ENCODE assay signal across 9 cellular contexts in the genomic region with DNA sequence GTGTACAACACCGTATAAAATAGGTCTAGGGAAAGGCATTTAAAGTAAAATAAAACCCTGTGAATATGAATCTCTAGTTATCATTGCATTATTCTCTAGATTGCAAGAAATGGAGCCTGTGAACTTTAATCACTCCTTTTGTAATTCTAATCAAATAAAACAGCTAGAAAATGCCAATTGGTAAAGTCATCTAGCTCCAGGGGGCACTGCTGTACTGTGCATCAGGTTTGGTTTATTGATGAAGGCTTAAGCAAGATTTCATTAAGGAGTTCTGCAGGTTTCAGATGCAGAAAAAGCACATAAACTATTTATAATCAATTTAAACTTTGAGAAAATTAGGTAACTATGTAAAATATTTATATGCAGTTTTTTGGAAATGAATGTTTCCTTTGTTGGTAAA.
A peak's percentile ranks its signal among the peaks of the same experiment; 100 is the strongest.
DNase-seq lines count a peak whose midpoint lies in the region; ATAC-seq and TF ChIP-seq lines count a peak whose summit lies in the region.
"Had no signal": no experiment of that assay in that cellular context is flagged by ENCODE, and none has a peak within 500 bp of the region (broad histone marks: within the 10 kb centered on the region; RNA-seq: fewer than 3 reads in every experiment).

No MANE protein-coding gene starts in this region.

- peak; percentile 14 for DNase-seq in activated CD8-positive, alpha-beta T cell treated with anti-CD3 and anti-CD28 coated beads for 36 hours
- DNase-seq in activated CD8-positive, alpha-beta T cell treated with anti-CD3 and anti-CD28 coated beads, Interleukin-2, amount 10 ng/mL, durations not matched to agents 7 days and 5 days = no peak
- DNase-seq in NCI-H748 treated with DMSO at 0.1 percent for 48 hours (lab: John Stamatoyannopoulos, UW) (peak; percentile 59), fibroblast of gingiva (ENCODE audit: low read depth) (peak; percentile 21), superior temporal gyrus (ENCODE audit: extremely low spot score) (peak; percentile 78), AG08395 (ENCODE audit: low spot score) (no peak)
- DNase-seq: DND-41 had no signal

- no peak overlapping the region for H3K4me3 Mint-ChIP-seq in activated CD8-positive, alpha-beta T cell treated with anti-CD3 and anti-CD28 coated beads for 36 hours
- H3K4me3 Mint-ChIP-seq in activated CD8-positive, alpha-beta T cell treated with anti-CD3 and anti-CD28 coated beads, Interleukin-2, amount 10 ng/mL, durations not matched to agents 7 days and 5 days = no peak overlapping the region

- H3K27ac Mint-ChIP-seq in activated CD8-positive, alpha-beta T cell treated with anti-CD3 and anti-CD28 coated beads for 36 hours = no peak overlapping the region
- H3K27ac Mint-ChIP-seq in activated CD8-positive, alpha-beta T cell treated with anti-CD3 and anti-CD28 coated beads, Interleukin-2, amount 10 ng/mL, durations not matched to agents 7 days and 5 days = no peak overlapping the region

- H3K36me3 Mint-ChIP-seq in activated CD8-positive, alpha-beta T cell treated with anti-CD3 and anti-CD28 coated beads for 36 hours (ENCODE audit: low read depth) = no peaks in the 10 kb centered on the region
- H3K36me3 Mint-ChIP-seq in activated CD8-positive, alpha-beta T cell treated with anti-CD3 and anti-CD28 coated beads, Interleukin-2, amount 10 ng/mL, durations not matched to agents 7 days and 5 days (ENCODE audit: low read depth) = no peaks in the 10 kb centered on the region

- H3K27me3 Mint-ChIP-seq in activated CD8-positive, alpha-beta T cell treated with anti-CD3 and anti-CD28 coated beads for 36 hours = no peaks in the 10 kb centered on the region
- H3K27me3 Mint-ChIP-seq in activated CD8-positive, alpha-beta T cell treated with anti-CD3 and anti-CD28 coated beads, Interleukin-2, amount 10 ng/mL, durations not matched to agents 7 days and 5 days (ENCODE audit: low read depth) = no peaks in the 10 kb centered on the region

- no peak for TF ChIP-seq CTCF in activated CD8-positive, alpha-beta T cell treated with anti-CD3 and anti-CD28 coated beads for 36 hours (IDR thresholded peaks at IDR 0.05)

- no peaks in the 10 kb centered on the region for H3K4me1 Mint-ChIP-seq in activated CD8-positive, alpha-beta T cell treated with anti-CD3 and anti-CD28 coated beads for 36 hours (ENCODE audit: low read depth)
- no peaks in the 10 kb centered on the region for H3K4me1 Mint-ChIP-seq in activated CD8-positive, alpha-beta T cell treated with anti-CD3 and anti-CD28 coated beads, Interleukin-2, amount 10 ng/mL, durations not matched to agents 7 days and 5 days (ENCODE audit: low read depth)

- CTCF ChIA-PET in activated CD8-positive, alpha-beta T cell treated with anti-CD3 and anti-CD28 coated beads for 36 hours (lab: Charles Lee) = no interaction called here
- CTCF ChIA-PET in activated CD8-positive, alpha-beta T cell treated with anti-CD3 and anti-CD28 coated beads, Interleukin-2, amount 10 ng/mL, durations not matched to agents 7 days and 5 days (lab: Charles Lee) = no interaction called here

- H3K9me3 Mint-ChIP-seq in activated CD8-positive, alpha-beta T cell treated with anti-CD3 and anti-CD28 coated beads for 36 hours = peaks cover 2% of the 10 kb centered on the region
- no peaks in the 10 kb centered on the region for H3K9me3 Mint-ChIP-seq in activated CD8-positive, alpha-beta T cell treated with anti-CD3 and anti-CD28 coated beads, Interleukin-2, amount 10 ng/mL, durations not matched to agents 7 days and 5 days (ENCODE audit: insufficient read depth)

- POLR2A ChIA-PET in activated CD8-positive, alpha-beta T cell treated with anti-CD3 and anti-CD28 coated beads for 36 hours (lab: Charles Lee) = no interaction called here
- POLR2A ChIA-PET in activated CD8-positive, alpha-beta T cell treated with anti-CD3 and anti-CD28 coated beads, Interleukin-2, amount 10 ng/mL, durations not matched to agents 7 days and 5 days (lab: Charles Lee) = no interaction called here

- ATAC-seq in activated CD8-positive, alpha-beta T cell treated with anti-CD3 and anti-CD28 coated beads for 36 hours = no peak
- no peak for ATAC-seq in activated CD8-positive, alpha-beta T cell treated with anti-CD3 and anti-CD28 coated beads, Interleukin-2, amount 10 ng/mL, durations not matched to agents 7 days and 5 days
- ATAC-seq in GM18498 (IDR thresholded peaks at IDR 0.05; ENCODE audit: unreplicated experiment) = no peak
- ATAC-seq in HG03280 (IDR thresholded peaks at IDR 0.05; ENCODE audit: unreplicated experiment) = no peak

- intact Hi-C loops in activated CD8-positive, alpha-beta T cell treated with anti-CD3 and anti-CD28 coated beads for 36 hours (cut with micrococcal nuclease) = no loop called here

Comparison
In these comparisons a context has a peak if more than half of its experiments do, and no peak if none do; other contexts are left out.
1. DNase-seq: peak in activated CD8-positive, alpha-beta T cell treated with anti-CD3 and anti-CD28 coated beads for 36 hours (single experiment), NCI-H748 treated with DMSO at 0.1 percent for 48 hours (single experiment), fibroblast of gingiva (single experiment) and superior temporal gyrus (single experiment); none in activated CD8-positive, alpha-beta T cell treated with anti-CD3 and anti-CD28 coated beads, Interleukin-2, amount 10 ng/mL, durations not matched to agents 7 days and 5 days (single experiment) and AG08395 (single experiment).